ENCODE assay signal across 3 cellular contexts in genomic region chr16:87580855-87581261, GRCh38.
A peak's percentile ranks its signal among the peaks of the same experiment; 100 is the strongest.
TF ChIP-seq lines count a peak whose summit lies in the region.

No MANE protein-coding gene starts in this region.

TF ChIP-seq in SK-N-SH, 30 proteins besides CTCF, POLR2A, EP300 and RAD21 (continued from another document):
- TF ChIP-seq USF1 (IDR thresholded peaks at IDR 0.05; ENCODE audit: borderline replicate concordance, low read depth) = peak; percentile 70; the same call in 1 of the 2 replicates
- TF ChIP-seq NFIC (IDR thresholded peaks at IDR 0.05; ENCODE audit: borderline replicate concordance) = peak; percentile 68; the same call in 1 of the 2 replicates
TF ChIP-seq in SK-N-SH: peak in this region for 3.

TF ChIP-seq in SK-N-SH treated with all-trans-retinoic acid at 6 μM for 48 hours, 23 proteins besides CTCF, POLR2A, EP300 and RAD21 (continued from another document):
- TF ChIP-seq CSRNP3 (CRISPR knock-in tag; IDR thresholded peaks at IDR 0.05) = no peak
- TF ChIP-seq ZNF70 (CRISPR knock-in tag; IDR thresholded peaks at IDR 0.05) = no peak
- TF ChIP-seq BACH2 (CRISPR knock-in tag; IDR thresholded peaks at IDR 0.05; ENCODE audit: borderline replicate concordance) = no peak
- no peak for TF ChIP-seq ARNTL (CRISPR knock-in tag; IDR thresholded peaks at IDR 0.05; ENCODE audit: borderline replicate concordance, low read depth)
- TF ChIP-seq PPARA (CRISPR knock-in tag; IDR thresholded peaks at IDR 0.05; ENCODE audit: borderline replicate concordance) = no peak
- no peak for TF ChIP-seq SNAI2 (CRISPR knock-in tag; IDR thresholded peaks at IDR 0.05)
- no peak for TF ChIP-seq RARB (CRISPR knock-in tag; IDR thresholded peaks at IDR 0.05)
- TF ChIP-seq ESRRG (CRISPR knock-in tag; IDR thresholded peaks at IDR 0.05) = no peak
- no peak for TF ChIP-seq CREB5 (CRISPR knock-in tag; IDR thresholded peaks at IDR 0.05; ENCODE audit: low read depth)
- TF ChIP-seq ZFP30 (CRISPR knock-in tag; IDR thresholded peaks at IDR 0.05) = no peak
- no peak for TF ChIP-seq ZFP3 (CRISPR knock-in tag; IDR thresholded peaks at IDR 0.05)
- TF ChIP-seq PATZ1 (CRISPR knock-in tag; IDR thresholded peaks at IDR 0.05; ENCODE audit: borderline replicate concordance) = no peak
- TF ChIP-seq ZNF565 (CRISPR knock-in tag; conservative IDR thresholded peaks at IDR 0.05; ENCODE audit: low read depth) = no peak
- no peak for TF ChIP-seq ZNF8 (CRISPR knock-in tag; IDR thresholded peaks at IDR 0.05)
- no peak for TF ChIP-seq POU6F1 (CRISPR knock-in tag; IDR thresholded peaks at IDR 0.05; ENCODE audit: borderline replicate concordance, low read depth)
- no peak for TF ChIP-seq GLIS3 (CRISPR knock-in tag; IDR thresholded peaks at IDR 0.05)
- no peak for TF ChIP-seq TSHZ2 (CRISPR knock-in tag; IDR thresholded peaks at IDR 0.05)
- TF ChIP-seq ZC3H10 (CRISPR knock-in tag; IDR thresholded peaks at IDR 0.05) = no peak
TF ChIP-seq in SK-N-SH treated with all-trans-retinoic acid at 6 μM for 48 hours: peak in this region for 0.

TF ChIP-seq in HEK293, 187 proteins besides CTCF, POLR2A, EP300 and RAD21 (continued from another document):
- TF ChIP-seq KLF17 (tag by site-specific recombination; IDR thresholded peaks at IDR 0.05) = peak; percentile 53; the same call in 1 of the 2 replicates
- TF ChIP-seq SCRT1 (tag by site-specific recombination; IDR thresholded peaks at IDR 0.05; ENCODE audit: borderline replicate concordance) = 0 out of 2 replicates have a peak, but pooled peaks have one; percentile 11
- 0 out of 2 replicates have a peak, but pooled peaks have one; percentile 28 for TF ChIP-seq ZNF148 (tag by site-specific recombination; IDR thresholded peaks at IDR 0.05; ENCODE audit: borderline replicate concordance)
- TF ChIP-seq SP7 (tag by site-specific recombination; IDR thresholded peaks at IDR 0.05) = peak; percentile 31; the same call in 1 of the 2 replicates
- TF ChIP-seq FEZF1 (tag by site-specific recombination; IDR thresholded peaks at IDR 0.05) = no peak
- TF ChIP-seq SETDB1 (IDR thresholded peaks at IDR 0.05; ENCODE audit: insufficient read length, low read length) = peak; percentile 39
- 0 out of 2 replicates have a peak, but pooled peaks have one; percentile 13 for TF ChIP-seq ZNF76 (tag by site-specific recombination; IDR thresholded peaks at IDR 0.05; ENCODE audit: borderline replicate concordance, low read depth)
- TF ChIP-seq KLF1 (tag by site-specific recombination; IDR thresholded peaks at IDR 0.05) = peak; percentile 69
- peak; percentile 62; the same call in 1 of the 2 replicates for TF ChIP-seq BCL6B (tag by site-specific recombination; IDR thresholded peaks at IDR 0.05)
- TF ChIP-seq ZNF561 (tag by site-specific recombination; IDR thresholded peaks at IDR 0.05; ENCODE audit: borderline replicate concordance) = 0 out of 2 replicates have a peak, but pooled peaks have one; percentile 71
- TF ChIP-seq ZNF416 (tag by site-specific recombination; IDR thresholded peaks at IDR 0.05) = no peak
- peak; percentile 16; the same call in 1 of the 2 replicates for TF ChIP-seq GLIS1 (tag by site-specific recombination; IDR thresholded peaks at IDR 0.05)
- TF ChIP-seq ZNF776 (tag by site-specific recombination; IDR thresholded peaks at IDR 0.05; ENCODE audit: borderline replicate concordance) = 0 out of 2 replicates have a peak, but pooled peaks have one; percentile 63
- 0 out of 2 replicates have a peak, but pooled peaks have one; percentile 13 for TF ChIP-seq ZNF10 (tag by site-specific recombination; IDR thresholded peaks at IDR 0.05)
- TF ChIP-seq SCRT2 (tag by site-specific recombination; IDR thresholded peaks at IDR 0.05) = peak; percentile 82
- peak; percentile 32; the same call in 1 of the 2 replicates for TF ChIP-seq YY2 (tag by site-specific recombination; IDR thresholded peaks at IDR 0.05)
- no peak for TF ChIP-seq MYNN (tag by site-specific recombination; IDR thresholded peaks at IDR 0.05; ENCODE audit: borderline replicate concordance)
- TF ChIP-seq PATZ1 (tag by site-specific recombination; IDR thresholded peaks at IDR 0.05) = no peak
- TF ChIP-seq WT1 (tag by site-specific recombination; IDR thresholded peaks at IDR 0.05) = 0 out of 2 replicates have a peak, but pooled peaks have one; percentile 19
- TF ChIP-seq ZNF510 (tag by site-specific recombination; IDR thresholded peaks at IDR 0.05; ENCODE audit: insufficient replicate concordance) = no peak
- no peak for TF ChIP-seq ZNF473 (tag by site-specific recombination; IDR thresholded peaks at IDR 0.05)
- TF ChIP-seq ZNF239 (tag by site-specific recombination; IDR thresholded peaks at IDR 0.05) = no peak
- TF ChIP-seq ZNF600 (tag by site-specific recombination; IDR thresholded peaks at IDR 0.05) = 0 out of 2 replicates have a peak, but pooled peaks have one; percentile 14
- 0 out of 2 replicates have a peak, but pooled peaks have one; percentile 61 for TF ChIP-seq ZNF248 (tag by site-specific recombination; IDR thresholded peaks at IDR 0.05)
TF ChIP-seq in HEK293: peak in this region for 21.
